Comparison of ENCODE assay signal across 9 cellular contexts in the genomic region with DNA sequence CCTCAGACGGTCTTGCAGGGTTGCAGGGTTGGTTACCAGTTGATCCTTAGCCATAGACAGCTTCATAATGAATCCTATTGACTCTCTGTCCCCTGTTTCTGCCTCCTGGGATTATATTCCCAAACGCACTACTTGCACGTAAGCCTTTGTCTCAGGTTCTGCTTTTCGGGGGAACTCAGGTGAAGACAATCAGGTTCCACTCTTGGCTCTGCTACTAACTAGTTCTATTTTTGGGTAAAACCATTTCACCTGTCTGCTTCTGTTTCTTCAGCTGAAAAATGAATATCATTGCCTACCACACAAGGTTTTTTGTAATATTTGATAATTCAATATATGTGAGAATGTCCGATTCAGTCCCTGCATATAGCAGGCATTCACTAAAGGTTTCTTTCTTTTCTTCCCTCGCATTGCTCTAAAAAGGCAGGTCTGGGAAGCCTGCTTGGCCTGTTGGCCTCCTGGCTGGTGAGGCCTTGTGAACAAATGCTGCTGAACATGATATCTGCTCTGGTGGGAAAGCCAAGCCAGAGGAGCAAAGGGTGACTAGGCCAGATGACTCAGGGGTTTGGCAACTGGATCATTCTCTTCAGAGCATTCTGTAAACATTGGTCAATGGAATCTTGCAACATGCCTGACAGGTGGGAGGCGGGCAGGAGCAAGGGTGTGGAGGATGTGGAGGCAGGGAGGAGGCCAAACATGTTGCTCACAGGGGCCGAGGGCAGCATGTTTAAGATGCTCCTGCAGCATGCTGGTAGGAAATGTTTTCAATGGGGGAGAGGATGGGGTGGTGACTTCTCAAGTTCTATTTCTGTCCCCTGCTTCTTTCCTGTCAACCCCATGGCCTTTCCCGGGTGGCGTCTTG. TPM values are rescaled to one million over a fixed set of nuclear protein-coding genes. Genes with fewer than 3 reads are reported as not detected.
DNase-seq lines count a peak whose midpoint lies in the region; ATAC-seq and TF ChIP-seq lines count a peak whose summit lies in the region.
"Had no signal": no experiment of that assay in that cellular context is flagged by ENCODE, and none has a peak within 500 bp of the region (broad histone marks: within the 10 kb centered on the region; RNA-seq: fewer than 3 reads in every experiment).

No MANE protein-coding gene starts in this region.

- H3K27me3 Mint-ChIP-seq in CD4-positive, alpha-beta T cell: no peaks in the 10 kb centered on the region

- ATAC-seq in SK-N-SH treated with all-trans-retinoic acid at 6 μM for 48 hours: peak; percentile 83
- ATAC-seq in left ventricle myocardium superior: peak; percentile 91
- ATAC-seq in CD4-positive, alpha-beta T cell (ENCODE audit: poor library complexity): no peak
- ATAC-seq in HG03442 (IDR thresholded peaks at IDR 0.05; ENCODE audit: unreplicated experiment): no peak

- TF ChIP-seq EP300 in stomach (IDR thresholded peaks at IDR 0.05): no peak

- no peaks in the 10 kb centered on the region for H3K36me3 Mint-ChIP-seq in CD4-positive, alpha-beta T cell (ENCODE audit: low read depth)

- no peak overlapping the region for H3K4me3 Mint-ChIP-seq in CD4-positive, alpha-beta T cell
- H3K4me3 Mint-ChIP-seq: neural crest cell had no signal

- intact Hi-C loops in left ventricle myocardium superior (cut with micrococcal nuclease): no loop called here
- intact Hi-C loops in stomach (cut with DNase I; ENCODE audit: low total_unique reads): no loop called here
- intact Hi-C loops in CD4-positive, alpha-beta T cell (cut with DNase I, micrococcal nuclease): no loop called here

- no peaks in the 10 kb centered on the region for H3K27me3 ChIP-seq in stomach
- no peaks in the 10 kb centered on the region for H3K27me3 ChIP-seq in CD4-positive, alpha-beta T cell (ENCODE audit: control insufficient read depth, insufficient read depth, low read length)

- DNase-seq in HS-27A (ENCODE audit: low read depth) (peak; percentile 96), left ventricle myocardium superior (peak; percentile 68), stomach (peak; percentile 74), NCI-H1105 (lab: John Stamatoyannopoulos, UW) (no peak), NCI-H82 treated with DMSO at 0.1 percent for 48 hours (lab: John Stamatoyannopoulos, UW; ENCODE audit: unreplicated experiment) (no peak)
- DNase-seq in CD4-positive, alpha-beta T cell: no peak

- no peaks in the 10 kb centered on the region for H3K9me3 ChIP-seq in stomach
- H3K9me3 ChIP-seq in CD4-positive, alpha-beta T cell (ENCODE audit: control insufficient read depth, low read length): no peaks in the 10 kb centered on the region

- WGBS in stomach, 5 donors: 58 to 74% (median 74%) methylated on average over 10 of the region's 10 CpGs

- H3K27ac Mint-ChIP-seq in CD4-positive, alpha-beta T cell: no peak overlapping the region

- no peak overlapping the region for H3K4me3 ChIP-seq in stomach

- no peak for TF ChIP-seq POLR2A in stomach (IDR thresholded peaks at IDR 0.05)

- no peaks in the 10 kb centered on the region for H3K36me3 ChIP-seq in stomach

- H3K9me3 Mint-ChIP-seq in CD4-positive, alpha-beta T cell: no peaks in the 10 kb centered on the region
- H3K9me3 Mint-ChIP-seq: neural crest cell had no signal

- POLR2A ChIA-PET in CD4-positive, alpha-beta T cell (lab: Charles Lee): no interaction called here

- H3K4me1 Mint-ChIP-seq in CD4-positive, alpha-beta T cell (ENCODE audit: low read depth): peaks cover 14% of the 10 kb centered on the region

- CTCF ChIA-PET in CD4-positive, alpha-beta T cell (lab: Charles Lee): no interaction called here

- peaks cover 6 to 23% (median 18%) of the 10 kb centered on the region in 4 donors for H3K4me1 ChIP-seq in stomach

- H3K27ac ChIP-seq in stomach: peak overlapping the region in 4 of 5 donors; percentile 11 to 66 (median 55)
- H3K27ac ChIP-seq in CD4-positive, alpha-beta T cell (ENCODE audit: low read depth, low read length): no peak overlapping the region

- no peak for TF ChIP-seq CTCF in stomach (IDR thresholded peaks at IDR 0.05)
- TF ChIP-seq CTCF in CD4-positive, alpha-beta T cell (IDR thresholded peaks at IDR 0.05): no peak

TF ChIP-seq in SK-N-SH treated with all-trans-retinoic acid at 6 μM for 48 hours, 23 proteins besides CTCF, POLR2A, EP300 and RAD21 (continues in another document):
- TF ChIP-seq, protein P1, sequence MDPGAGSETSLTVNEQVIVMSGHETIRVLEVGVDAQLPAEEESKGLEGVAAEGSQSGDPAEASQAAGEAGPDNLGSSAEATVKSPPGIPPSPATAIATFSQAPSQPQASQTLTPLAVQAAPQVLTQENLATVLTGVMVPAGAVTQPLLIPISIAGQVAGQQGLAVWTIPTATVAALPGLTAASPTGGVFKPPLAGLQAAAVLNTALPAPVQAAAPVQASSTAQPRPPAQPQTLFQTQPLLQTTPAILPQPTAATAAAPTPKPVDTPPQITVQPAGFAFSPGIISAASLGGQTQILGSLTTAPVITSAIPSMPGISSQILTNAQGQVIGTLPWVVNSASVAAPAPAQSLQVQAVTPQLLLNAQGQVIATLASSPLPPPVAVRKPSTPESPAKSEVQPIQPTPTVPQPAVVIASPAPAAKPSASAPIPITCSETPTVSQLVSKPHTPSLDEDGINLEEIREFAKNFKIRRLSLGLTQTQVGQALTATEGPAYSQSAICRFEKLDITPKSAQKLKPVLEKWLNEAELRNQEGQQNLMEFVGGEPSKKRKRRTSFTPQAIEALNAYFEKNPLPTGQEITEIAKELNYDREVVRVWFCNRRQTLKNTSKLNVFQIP (CRISPR knock-in tag; IDR thresholded peaks at IDR 0.05; ENCODE audit: borderline replicate concordance, low read depth): no peak
- no peak for TF ChIP-seq SNAI2 (CRISPR knock-in tag; IDR thresholded peaks at IDR 0.05)
- 0 out of 2 replicates have a peak, but pooled peaks have one; percentile 30 for TF ChIP-seq ZFP3 (CRISPR knock-in tag; IDR thresholded peaks at IDR 0.05)
- no peak for TF ChIP-seq PPARA (CRISPR knock-in tag; IDR thresholded peaks at IDR 0.05; ENCODE audit: borderline replicate concordance)
- TF ChIP-seq, protein P2, sequence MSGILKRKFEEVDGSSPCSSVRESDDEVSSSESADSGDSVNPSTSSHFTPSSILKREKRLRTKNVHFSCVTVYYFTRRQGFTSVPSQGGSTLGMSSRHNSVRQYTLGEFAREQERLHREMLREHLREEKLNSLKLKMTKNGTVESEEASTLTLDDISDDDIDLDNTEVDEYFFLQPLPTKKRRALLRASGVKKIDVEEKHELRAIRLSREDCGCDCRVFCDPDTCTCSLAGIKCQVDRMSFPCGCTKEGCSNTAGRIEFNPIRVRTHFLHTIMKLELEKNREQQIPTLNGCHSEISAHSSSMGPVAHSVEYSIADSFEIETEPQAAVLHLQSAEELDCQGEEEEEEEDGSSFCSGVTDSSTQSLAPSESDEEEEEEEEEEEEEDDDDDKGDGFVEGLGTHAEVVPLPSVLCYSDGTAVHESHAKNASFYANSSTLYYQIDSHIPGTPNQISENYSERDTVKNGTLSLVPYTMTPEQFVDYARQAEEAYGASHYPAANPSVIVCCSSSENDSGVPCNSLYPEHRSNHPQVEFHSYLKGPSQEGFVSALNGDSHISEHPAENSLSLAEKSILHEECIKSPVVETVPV (CRISPR knock-in tag; IDR thresholded peaks at IDR 0.05): no peak
- no peak for TF ChIP-seq ZNF8 (CRISPR knock-in tag; IDR thresholded peaks at IDR 0.05)
- TF ChIP-seq RARB (CRISPR knock-in tag; IDR thresholded peaks at IDR 0.05): no peak
- TF ChIP-seq ARNTL (CRISPR knock-in tag; IDR thresholded peaks at IDR 0.05; ENCODE audit: borderline replicate concordance, low read depth): no peak
- TF ChIP-seq, protein P3, sequence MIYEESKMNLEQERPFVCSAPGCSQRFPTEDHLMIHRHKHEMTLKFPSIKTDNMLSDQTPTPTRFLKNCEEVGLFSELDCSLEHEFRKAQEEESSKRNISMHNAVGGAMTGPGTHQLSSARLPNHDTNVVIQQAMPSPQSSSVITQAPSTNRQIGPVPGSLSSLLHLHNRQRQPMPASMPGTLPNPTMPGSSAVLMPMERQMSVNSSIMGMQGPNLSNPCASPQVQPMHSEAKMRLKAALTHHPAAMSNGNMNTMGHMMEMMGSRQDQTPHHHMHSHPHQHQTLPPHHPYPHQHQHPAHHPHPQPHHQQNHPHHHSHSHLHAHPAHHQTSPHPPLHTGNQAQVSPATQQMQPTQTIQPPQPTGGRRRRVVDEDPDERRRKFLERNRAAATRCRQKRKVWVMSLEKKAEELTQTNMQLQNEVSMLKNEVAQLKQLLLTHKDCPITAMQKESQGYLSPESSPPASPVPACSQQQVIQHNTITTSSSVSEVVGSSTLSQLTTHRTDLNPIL (CRISPR knock-in tag; IDR thresholded peaks at IDR 0.05; ENCODE audit: low read depth): no peak
- TF ChIP-seq ZNF565 (CRISPR knock-in tag; conservative IDR thresholded peaks at IDR 0.05; ENCODE audit: low read depth): no peak
- no peak for TF ChIP-seq ISL1 (CRISPR knock-in tag; IDR thresholded peaks at IDR 0.05)
- TF ChIP-seq TCF4 (CRISPR knock-in tag; IDR thresholded peaks at IDR 0.05; ENCODE audit: borderline replicate concordance): no peak
- no peak for TF ChIP-seq CSDC2 (CRISPR knock-in tag; IDR thresholded peaks at IDR 0.05)
- no peak for TF ChIP-seq TOX (CRISPR knock-in tag; IDR thresholded peaks at IDR 0.05; ENCODE audit: borderline replicate concordance)

RNA-seq across cellular contexts. Expression of a gene that starts 23.8 kb away (rescaled TPM):
- 15.9 TPM for total RNA-seq in left ventricle myocardium superior
- 10 to 100 TPM in 3 of 5 donors, 1 to 10 TPM in 2; 1.2 to 33.3 (median 13.6) TPM for total RNA-seq in stomach
- polyA plus RNA-seq in stomach: 10 to 100 TPM in 1 of 3 donors, 1 to 10 TPM in 2; 4.3 to 10.4 (median 6.4) TPM
- total RNA-seq in CD4-positive, alpha-beta T cell: 10 to 100 TPM; 53.8 to 54.1 TPM

Comparison
In these comparisons a context has a peak if more than half of its experiments do, and no peak if none do; other contexts are left out.
1. DNase-seq: peak in HS-27A (single experiment), left ventricle myocardium superior (single experiment) and stomach (single experiment); none in NCI-H1105 (single experiment), CD4-positive, alpha-beta T cell (0 of 10) and NCI-H82 treated with DMSO at 0.1 percent for 48 hours (single experiment).
2. ATAC-seq: peak in SK-N-SH treated with all-trans-retinoic acid at 6 μM for 48 hours (single experiment) and left ventricle myocardium superior (single experiment); none in CD4-positive, alpha-beta T cell (single experiment) and HG03442 (single experiment).